Comparison of ENCODE assay signal across 24 cellular contexts in genomic region chr9:26727471-26727870, GRCh38.
DNase-seq lines count a peak whose midpoint lies in the region; ATAC-seq, FAIRE-seq and TF ChIP-seq lines count a peak whose summit lies in the region.
"Had no signal": no experiment of that assay in that cellular context is flagged by ENCODE, and none has a peak within 500 bp of the region (broad histone marks: within the 10 kb centered on the region; RNA-seq: fewer than 3 reads in every experiment).

No MANE protein-coding gene starts in this region.

- POLR2A ChIA-PET in GM12878 (lab: Charles Lee): no interaction called here
- POLR2A ChIA-PET in SK-N-SH (lab: Yijun Ruan, JAX): no interaction called here

- no peaks in the 10 kb centered on the region for H4K20me1 ChIP-seq in GM12878 (ENCODE audit: control insufficient read depth, insufficient read depth)
- no peaks in the 10 kb centered on the region for H4K20me1 ChIP-seq in SK-N-SH (ENCODE audit: insufficient read depth)

- WGBS in GM12878 (ENCODE audit: insufficient coverage, insufficient replicate concordance, low lambda C conversion rate, missing lambda C conversion rate): 8% methylated on average over 3 of the region's 3 CpGs
- 40% methylated on average over 3 of the region's 3 CpGs for WGBS in SK-N-SH (ENCODE audit: low lambda C conversion rate)

- TF ChIP-seq EP300 in GM12878 (IDR thresholded peaks at IDR 0.05; ENCODE audit: borderline replicate concordance in 1 of 2, control insufficient read depth in 1 of 2, low read depth in 2 of 2, low read length in 2 of 2) (no peak), SK-N-SH (IDR thresholded peaks at IDR 0.05; ENCODE audit: borderline replicate concordance in 1 of 2, low read depth in 1 of 2, low read length in 1 of 2) (no peak)

- H3K4me3 Mint-ChIP-seq in activated T-helper 2 cell treated with anti-CD3 and anti-CD28 coated beads, Interferon-gamma antibody, Interleukin-2, Interleukin-4, amounts not matched to agents 10 μg/mL and 5 μg/mL and 100 μg/mL, durations not matched to agents 14 hours and 24 hours and 36 hours (ENCODE audit: low read depth): no peak overlapping the region
- H3K4me3 Mint-ChIP-seq: activated CD8-positive, alpha-beta memory T cell treated with anti-CD3 and anti-CD28 coated beads, Interleukin-2, amount 10 ng/mL, durations not matched to agents 7 days and 5 days; naive thymus-derived CD8-positive, alpha-beta T cell had no signal

- H3K79me2 ChIP-seq in GM12878 (ENCODE audit: control insufficient read depth, insufficient read depth, low read length) (no peaks in the 10 kb centered on the region), SK-N-SH (ENCODE audit: insufficient read depth) (no peaks in the 10 kb centered on the region)

- TF ChIP-seq RAD21 in GM12878 (IDR thresholded peaks at IDR 0.05; ENCODE audit: insufficient read depth, low read depth, low read length): no peak
- no peak for TF ChIP-seq RAD21 in SK-N-SH (IDR thresholded peaks at IDR 0.05; ENCODE audit: low read length)

- no peak for TF ChIP-seq POLR2A in GM12878 (IDR thresholded peaks at IDR 0.05; ENCODE audit: low read depth, low read length)

- FAIRE-seq in GM12878 (lab: Jason Lieb, UNC): no peak

- H3K4me1 ChIP-seq in GM12878 (ENCODE audit: control insufficient read depth, insufficient read depth, low read length) (no peaks in the 10 kb centered on the region; the same call in 1 of the 2 replicates), SK-N-SH (ENCODE audit: control insufficient read depth in 1 of 2, insufficient read depth in 2 of 2, low read depth in 1 of 2, low read length in 1 of 2) (no peaks in the 10 kb centered on the region; a peak in 1 of 4 replicates)
- H3K4me1 ChIP-seq: Caco-2, thyroid gland had no signal

- CTCF ChIA-PET in GM12878 (lab: Yijun Ruan, JAX): interaction anchor here (0.5 to 7.4 kb wide), 5 partner anchors 11 to 129 kb away, joined by 4 to 51 read pairs (median 6); no protein-coding TSS in a partner anchor
- CTCF ChIA-PET in SK-N-SH (lab: Yijun Ruan, JAX): no interaction called here

- RAD21 ChIA-PET in GM12878 (lab: Charles Lee; ENCODE audit: unreplicated experiment): interaction anchor here (1.4 kb wide), 1 partner anchor 19 kb away, joined by 11 read pairs; no protein-coding TSS in a partner anchor

- H3K27ac Mint-ChIP-seq in activated T-helper 2 cell treated with anti-CD3 and anti-CD28 coated beads, Interferon-gamma antibody, Interleukin-2, Interleukin-4, amounts not matched to agents 10 μg/mL and 5 μg/mL and 100 μg/mL, durations not matched to agents 14 hours and 24 hours and 36 hours: no peak overlapping the region
- H3K27ac Mint-ChIP-seq in activated naive CD4-positive, alpha-beta T cell treated with anti-CD3 and anti-CD28 coated beads, Interleukin-2, amount 50 U/mL, for 72 hours: no peak overlapping the region
- H3K27ac Mint-ChIP-seq: activated CD8-positive, alpha-beta memory T cell treated with anti-CD3 and anti-CD28 coated beads, Interleukin-2, amount 10 ng/mL, durations not matched to agents 7 days and 5 days; naive thymus-derived CD8-positive, alpha-beta T cell had no signal

- H3K27me3 ChIP-seq in GM12878 (replicated peaks in 1 of 2; ENCODE audit: control insufficient read depth in 2 of 2, insufficient read depth in 2 of 2, low read length in 1 of 2) (no peaks in the 10 kb centered on the region), SK-N-SH (ENCODE audit: insufficient read depth) (no peaks in the 10 kb centered on the region)
- H3K27me3 ChIP-seq: thyroid gland had no signal

- no TSS peak for BruUV-seq in GM12878 (replicated peaks; lab: Mats Ljungman, UMichigan)

- H3K36me3 ChIP-seq in GM12878 (ENCODE audit: control insufficient read depth in 2 of 2, insufficient read depth in 2 of 2, low read length in 1 of 2) (no peaks in the 10 kb centered on the region), SK-N-SH (replicated peaks in 1 of 2; ENCODE audit: control insufficient read depth in 1 of 2, insufficient read depth in 2 of 2, low read length in 1 of 2) (no peaks in the 10 kb centered on the region)
- H3K36me3 ChIP-seq: thyroid gland had no signal

- no peaks in the 10 kb centered on the region for H3K9me3 ChIP-seq in GM12878 (replicated peaks; ENCODE audit: control insufficient read depth, insufficient read depth, low read length)
- no peaks in the 10 kb centered on the region for H3K9me3 ChIP-seq in SK-N-SH
- H3K9me3 ChIP-seq: Caco-2, thyroid gland had no signal

- no peak overlapping the region for H2AFZ ChIP-seq in GM12878 (ENCODE audit: control insufficient read depth, low read depth, low read length)
- no peak overlapping the region for H2AFZ ChIP-seq in SK-N-SH (ENCODE audit: low read depth)

- no peaks in the 10 kb centered on the region for H3F3A ChIP-seq in SK-N-SH (replicated peaks; ENCODE audit: insufficient read depth)

- 0 out of 2 replicates have a peak, but pooled peaks cover 2% of the 10 kb centered on the region for H3K9me2 ChIP-seq in SK-N-SH

- TF ChIP-seq CTCF in GM12878 (IDR thresholded peaks at IDR 0.05 in 2 of 3, conservative IDR thresholded peaks at IDR 0.05 in 1 of 3; ENCODE audit: control insufficient read depth in 2 of 3, extremely low read depth in 1 of 3, insufficient read depth in 1 of 3, low read depth in 3 of 3, low read length in 3 of 3) (no peak), SK-N-SH (IDR thresholded peaks at IDR 0.05) (no peak)

- ATAC-seq in GM19023 (IDR thresholded peaks at IDR 0.05; ENCODE audit: unreplicated experiment) (peak; percentile 62), GM21529 (IDR thresholded peaks at IDR 0.05; ENCODE audit: unreplicated experiment) (peak; percentile 68), HG03039 (IDR thresholded peaks at IDR 0.05; ENCODE audit: unreplicated experiment) (peak; percentile 62), GM12878 (peak; percentile 93), GM21528 (IDR thresholded peaks at IDR 0.05; ENCODE audit: low FRiP score, unreplicated experiment) (no peak)
- no peak for ATAC-seq in activated naive CD4-positive, alpha-beta T cell treated with anti-CD3 and anti-CD28 coated beads, Interleukin-2, amount 50 U/mL, for 72 hours
- ATAC-seq: activated CD8-positive, alpha-beta memory T cell treated with anti-CD3 and anti-CD28 coated beads, Interleukin-2, amount 10 ng/mL, durations not matched to agents 7 days and 5 days; naive thymus-derived CD8-positive, alpha-beta T cell had no signal

- peaks cover 2% of the 10 kb centered on the region for H3K27me3 Mint-ChIP-seq in activated T-helper 2 cell treated with anti-CD3 and anti-CD28 coated beads, Interferon-gamma antibody, Interleukin-2, Interleukin-4, amounts not matched to agents 10 μg/mL and 5 μg/mL and 100 μg/mL, durations not matched to agents 14 hours and 24 hours and 36 hours (ENCODE audit: low read depth)

- H3K4me1 Mint-ChIP-seq in activated T-helper 2 cell treated with anti-CD3 and anti-CD28 coated beads, Interferon-gamma antibody, Interleukin-2, Interleukin-4, amounts not matched to agents 10 μg/mL and 5 μg/mL and 100 μg/mL, durations not matched to agents 14 hours and 24 hours and 36 hours (ENCODE audit: low read depth): no peaks in the 10 kb centered on the region
- H3K4me1 Mint-ChIP-seq: activated CD8-positive, alpha-beta memory T cell treated with anti-CD3 and anti-CD28 coated beads, Interleukin-2, amount 10 ng/mL, durations not matched to agents 7 days and 5 days had no signal

- H3K4me2 ChIP-seq in GM12878 (ENCODE audit: control insufficient read depth, insufficient read depth) (no peak overlapping the region), SK-N-SH (no peak overlapping the region)
- H3K4me2 ChIP-seq: smooth muscle cell had no signal

- DNase-seq in GM12878 (ENCODE audit: low read depth, low spot score) (no peak), SK-N-SH (no peak)
- no peak for DNase-seq in activated T-helper 2 cell treated with anti-CD3 and anti-CD28 coated beads, Interferon-gamma antibody, Interleukin-2, Interleukin-4, amounts not matched to agents 10 μg/mL and 5 μg/mL and 100 μg/mL, durations not matched to agents 14 hours and 24 hours and 36 hours (ENCODE audit: low spot score)
- no peak for DNase-seq in activated naive CD4-positive, alpha-beta T cell treated with anti-CD3 and anti-CD28 coated beads, Interleukin-2, amount 50 U/mL, for 72 hours (ENCODE audit: low spot score in 2 of 2)
- DNase-seq: activated CD4-positive, CD25-positive, alpha-beta regulatory T cell; activated CD8-positive, alpha-beta memory T cell treated with anti-CD3 and anti-CD28 coated beads, Interleukin-2, amount 10 ng/mL, durations not matched to agents 7 days and 5 days; activated effector memory CD4-positive, alpha-beta T cell treated with anti-CD3 and anti-CD28 coated beads, Interleukin-2, amount 50 U/mL, for 16 hours; AML-193; amniotic stem cell; Caco-2; central memory CD4-positive, alpha-beta T cell; effector CD4-positive, alpha-beta T cell; GDM1; islet precursor cell; naive thymus-derived CD8-positive, alpha-beta T cell; NCI-H1436 treated with DMSO at 0.1 percent for 48 hours; posterior cingulate gyrus; SIG-M5; thyroid gland had no signal

- SMC1A ChIA-PET in GM12878 (lab: Charles Lee; ENCODE audit: uncharacterized antibody, unreplicated experiment): interaction anchor here (0.7 to 2.0 kb wide), 5 partner anchors 9 to 255 kb away, joined by 3 to 5 read pairs (median 3); no protein-coding TSS in a partner anchor

- intact Hi-C loops in GM12878 (cut with micrococcal nuclease; ENCODE audit: unreplicated experiment): no loop called here
- intact Hi-C loops in activated T-helper 2 cell treated with anti-CD3 and anti-CD28 coated beads, Interferon-gamma antibody, Interleukin-2, Interleukin-4, amounts not matched to agents 10 μg/mL and 5 μg/mL and 100 μg/mL, durations not matched to agents 14 hours and 24 hours and 36 hours (cut with micrococcal nuclease): no loop called here

- H3K9ac ChIP-seq in GM12878 (ENCODE audit: control insufficient read depth, insufficient read depth, low read length): no peak overlapping the region
- H3K9ac ChIP-seq in SK-N-SH: no peak overlapping the region

- H3K27ac ChIP-seq in GM12878 (ENCODE audit: control insufficient read depth, insufficient read depth) (no peak overlapping the region), SK-N-SH (ENCODE audit: low read depth in 2 of 2, low read length in 1 of 2) (no peak overlapping the region)
- H3K27ac ChIP-seq: thyroid gland had no signal

- in situ Hi-C loops in GM12878 (cut with MboI): no loop called here

- no peaks in the 10 kb centered on the region for H3K36me3 Mint-ChIP-seq in activated T-helper 2 cell treated with anti-CD3 and anti-CD28 coated beads, Interferon-gamma antibody, Interleukin-2, Interleukin-4, amounts not matched to agents 10 μg/mL and 5 μg/mL and 100 μg/mL, durations not matched to agents 14 hours and 24 hours and 36 hours (ENCODE audit: low read depth)
- H3K36me3 Mint-ChIP-seq in activated naive CD4-positive, alpha-beta T cell treated with anti-CD3 and anti-CD28 coated beads, Interleukin-2, amount 50 U/mL, for 72 hours: no peaks in the 10 kb centered on the region
- H3K36me3 Mint-ChIP-seq: activated CD8-positive, alpha-beta memory T cell treated with anti-CD3 and anti-CD28 coated beads, Interleukin-2, amount 10 ng/mL, durations not matched to agents 7 days and 5 days had no signal

- H3K4me3 ChIP-seq in GM12878 (no peak overlapping the region), SK-N-SH (ENCODE audit: low read depth in 2 of 2, low read length in 1 of 2) (no peak overlapping the region)
- H3K4me3 ChIP-seq: smooth muscle cell, thyroid gland had no signal

- H3K9me3 Mint-ChIP-seq in activated T-helper 2 cell treated with anti-CD3 and anti-CD28 coated beads, Interferon-gamma antibody, Interleukin-2, Interleukin-4, amounts not matched to agents 10 μg/mL and 5 μg/mL and 100 μg/mL, durations not matched to agents 14 hours and 24 hours and 36 hours: no peaks in the 10 kb centered on the region
- peaks cover 2 to 4% of the 10 kb centered on the region in 2 donors for H3K9me3 Mint-ChIP-seq in activated naive CD4-positive, alpha-beta T cell treated with anti-CD3 and anti-CD28 coated beads, Interleukin-2, amount 50 U/mL, for 72 hours

Comparison
In these comparisons a context has a peak if more than half of its experiments do, and no peak if none do; other contexts are left out.
1. ATAC-seq: peak in GM19023 (single experiment), GM21529 (single experiment), HG03039 (single experiment) and GM12878 (single experiment); none in GM21528 (single experiment) and activated naive CD4-positive, alpha-beta T cell treated with anti-CD3 and anti-CD28 coated beads, Interleukin-2, amount 50 U/mL, for 72 hours (0 of 2).